ENCODE assay signal across 6 cellular contexts in the genomic region with DNA sequence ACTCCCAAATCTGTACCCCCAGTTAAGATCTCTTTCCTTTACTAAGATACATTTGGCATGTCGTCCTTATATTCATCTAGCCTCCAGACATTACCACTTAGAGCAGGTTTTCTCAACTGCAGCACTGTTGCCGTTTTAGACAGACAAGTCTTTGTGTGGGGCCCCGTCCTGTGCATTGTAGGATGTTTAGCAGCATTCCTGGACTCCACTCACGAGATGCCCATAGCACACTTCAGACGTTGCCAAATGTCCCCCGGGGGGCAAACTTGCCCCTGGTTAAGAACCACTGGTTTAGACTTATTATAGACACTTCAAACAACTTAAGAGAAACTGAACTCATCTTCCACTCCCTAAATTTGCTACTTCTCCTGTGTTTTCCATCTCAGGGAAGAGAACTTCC. TPM values are rescaled to one million over a fixed set of nuclear protein-coding genes. Genes with fewer than 3 reads are reported as not detected.
"Had no signal": no experiment of that assay in that cellular context is flagged by ENCODE, and none has a peak within 500 bp of the region (broad histone marks: within the 10 kb centered on the region; RNA-seq: fewer than 3 reads in every experiment).

No MANE protein-coding gene starts in this region.

RNA-seq across cellular contexts. Expression of gene TBC1D26, which starts 56.1 kb away (rescaled TPM):
- total RNA-seq: activated CD4-positive, alpha-beta memory T cell treated with anti-CD3 and anti-CD28 coated beads, Interleukin-2, amount 10 ng/mL, durations not matched to agents 7 days and 5 days; activated CD4-positive, alpha-beta T cell treated with anti-CD3 and anti-CD28 coated beads, Interleukin-2, amount 10 ng/mL, durations not matched to agents 24 days and 14 days; activated CD4-positive, alpha-beta T cell treated with anti-CD3 and anti-CD28 coated beads, Interleukin-2, amount 10 ng/mL, durations not matched to agents 7 days and 5 days; activated CD8-positive, alpha-beta memory T cell treated with anti-CD3 and anti-CD28 coated beads, Interleukin-2, amount 10 ng/mL, durations not matched to agents 7 days and 5 days; T-helper 17 cell; T-helper 2 cell treated with Interferon-gamma antibody and Interleukin-4, amounts not matched to agents 100 ng/mL and 5 ng/mL, for 36 hours had no signal
